ENCODE assay signal across 8 cellular contexts in genomic region chr3:30768703-30769550, GRCh38.
DNase-seq lines count a peak whose midpoint lies in the region; ATAC-seq and TF ChIP-seq lines count a peak whose summit lies in the region.

No MANE protein-coding gene starts in this region.

- H3K9ac ChIP-seq in SK-N-SH = no peak overlapping the region

- no peaks in the 10 kb centered on the region for H3K9me2 ChIP-seq in SK-N-SH

- no peaks in the 10 kb centered on the region for H3K9me3 ChIP-seq in SK-N-SH
- H3K9me3 ChIP-seq in left ventricle myocardium inferior (replicated peaks) = no peaks in the 10 kb centered on the region

- DNase-seq in NCI-H524 (lab: John Stamatoyannopoulos, UW) (peak; percentile 23 to 70), NCI-H524 treated with DMSO at 0.1 percent for 48 hours (lab: John Stamatoyannopoulos, UW) (no peak), SK-N-SH (peak; percentile 49), left ventricle myocardium inferior (peak; percentile 67), retina (peak; percentile 73)
- DNase-seq in Jurkat, Clone E6-1 (ENCODE audit: low read depth, low spot score) = peak; percentile 71
- DNase-seq in activated naive CD8-positive, alpha-beta T cell treated with anti-CD3 and anti-CD28 coated beads, Interleukin-2, amount 10 ng/mL, durations not matched to agents 7 days and 5 days = peak; percentile 71

- no peak for TF ChIP-seq EP300 in SK-N-SH (IDR thresholded peaks at IDR 0.05; ENCODE audit: borderline replicate concordance in 1 of 2, low read depth in 1 of 2, low read length in 1 of 2)

- no peak overlapping the region for H3K27ac Mint-ChIP-seq in activated naive CD8-positive, alpha-beta T cell treated with anti-CD3 and anti-CD28 coated beads, Interleukin-2, amount 10 ng/mL, durations not matched to agents 7 days and 5 days

- no peak overlapping the region for H2AFZ ChIP-seq in SK-N-SH (ENCODE audit: low read depth)

- CTCF ChIA-PET in SK-N-SH (lab: Yijun Ruan, JAX) = interaction anchor here (0.5 to 4.5 kb wide), 35 partner anchors 8 to 1375 kb away, joined by 3 to 38 read pairs (median 4); partner anchors contain the start of gene GADL1

- H4K20me1 ChIP-seq in SK-N-SH (ENCODE audit: insufficient read depth) = no peaks in the 10 kb centered on the region

- H3K79me2 ChIP-seq in SK-N-SH (ENCODE audit: insufficient read depth) = no peaks in the 10 kb centered on the region

- intact Hi-C loops in left ventricle myocardium inferior (cut with micrococcal nuclease) = no loop called here

- peaks cover 7% of the 10 kb centered on the region for H3K27me3 Mint-ChIP-seq in activated naive CD8-positive, alpha-beta T cell treated with anti-CD3 and anti-CD28 coated beads, Interleukin-2, amount 10 ng/mL, durations not matched to agents 7 days and 5 days

- H3K27me3 ChIP-seq in SK-N-SH (ENCODE audit: insufficient read depth) = no peaks in the 10 kb centered on the region
- H3K27me3 ChIP-seq in left ventricle myocardium inferior (ENCODE audit: low read depth) = no peaks in the 10 kb centered on the region

- TF ChIP-seq RAD21 in SK-N-SH (IDR thresholded peaks at IDR 0.05; ENCODE audit: low read length) = peak; percentile 86

- peak; percentile 95 for TF ChIP-seq CTCF in SK-N-SH (IDR thresholded peaks at IDR 0.05)
- peak; percentile 83 for TF ChIP-seq CTCF in left ventricle myocardium inferior (IDR thresholded peaks at IDR 0.05; ENCODE audit: borderline replicate concordance)

- H3K36me3 ChIP-seq in SK-N-SH (replicated peaks in 1 of 2; ENCODE audit: control insufficient read depth in 1 of 2, insufficient read depth in 2 of 2, low read length in 1 of 2) (no peaks in the 10 kb centered on the region), left ventricle myocardium inferior (no peaks in the 10 kb centered on the region)

- WGBS in SK-N-SH (ENCODE audit: low lambda C conversion rate) = 61% methylated on average over 9 of the region's 9 CpGs

- POLR2A ChIA-PET in SK-N-SH (lab: Yijun Ruan, JAX) = no interaction called here
- POLR2A ChIA-PET in activated naive CD8-positive, alpha-beta T cell treated with anti-CD3 and anti-CD28 coated beads, Interleukin-2, amount 10 ng/mL, durations not matched to agents 7 days and 5 days (lab: Charles Lee) = no interaction called here

- H3K4me1 ChIP-seq in SK-N-SH (ENCODE audit: control insufficient read depth in 1 of 2, insufficient read depth in 2 of 2, low read depth in 1 of 2, low read length in 1 of 2) = peaks cover 0 to 5% of the 10 kb centered on the region in 2 experiments; a peak in 1 of 4 replicates
- H3K4me1 ChIP-seq in left ventricle myocardium inferior = peaks cover 3% of the 10 kb centered on the region

- H3K9me3 Mint-ChIP-seq in activated naive CD8-positive, alpha-beta T cell treated with anti-CD3 and anti-CD28 coated beads, Interleukin-2, amount 10 ng/mL, durations not matched to agents 7 days and 5 days = no peaks in the 10 kb centered on the region

- no peaks in the 10 kb centered on the region for H3F3A ChIP-seq in SK-N-SH (replicated peaks; ENCODE audit: insufficient read depth)

- H3K4me1 Mint-ChIP-seq in activated naive CD8-positive, alpha-beta T cell treated with anti-CD3 and anti-CD28 coated beads, Interleukin-2, amount 10 ng/mL, durations not matched to agents 7 days and 5 days = peaks cover 3% of the 10 kb centered on the region

- H3K4me3 ChIP-seq in Jurkat, Clone E6-1 (ENCODE audit: low read length) = no peak overlapping the region
- peak overlapping the region in 1 of 2 experiments; percentile 30; a peak in 1 of 4 replicates for H3K4me3 ChIP-seq in SK-N-SH (ENCODE audit: low read depth in 2 of 2, low read length in 1 of 2)
- no peak overlapping the region for H3K4me3 ChIP-seq in left ventricle myocardium inferior

- H3K4me2 ChIP-seq in SK-N-SH = no peak overlapping the region

- no peaks in the 10 kb centered on the region for H3K36me3 Mint-ChIP-seq in activated naive CD8-positive, alpha-beta T cell treated with anti-CD3 and anti-CD28 coated beads, Interleukin-2, amount 10 ng/mL, durations not matched to agents 7 days and 5 days

- H3K27ac ChIP-seq in SK-N-SH (ENCODE audit: low read depth in 2 of 2, low read length in 1 of 2) (no peak overlapping the region), left ventricle myocardium inferior (replicated peaks) (no peak overlapping the region)

- H3K4me3 Mint-ChIP-seq in activated naive CD8-positive, alpha-beta T cell treated with anti-CD3 and anti-CD28 coated beads, Interleukin-2, amount 10 ng/mL, durations not matched to agents 7 days and 5 days = no peak overlapping the region

- peak; percentile 36 for ATAC-seq in activated naive CD8-positive, alpha-beta T cell treated with anti-CD3 and anti-CD28 coated beads, Interleukin-2, amount 10 ng/mL, durations not matched to agents 7 days and 5 days (ENCODE audit: low read depth)
- ATAC-seq in GM21360 (IDR thresholded peaks at IDR 0.05; ENCODE audit: unreplicated experiment) = no peak

TF ChIP-seq in SK-N-SH, 30 proteins besides CTCF, POLR2A, EP300 and RAD21:
- no peak for TF ChIP-seq CHD2 (IDR thresholded peaks at IDR 0.05; ENCODE audit: low read length, partially characterized antibody)
- 0 out of 2 replicates have a peak, but pooled peaks have one; percentile 41 for TF ChIP-seq RCOR1 (IDR thresholded peaks at IDR 0.05; ENCODE audit: low read length)
- peak; percentile 83 for TF ChIP-seq SMC3 (IDR thresholded peaks at IDR 0.05; ENCODE audit: low read depth, low read length)
